ENCODE assay signal across 20 cellular contexts in the genomic region with DNA sequence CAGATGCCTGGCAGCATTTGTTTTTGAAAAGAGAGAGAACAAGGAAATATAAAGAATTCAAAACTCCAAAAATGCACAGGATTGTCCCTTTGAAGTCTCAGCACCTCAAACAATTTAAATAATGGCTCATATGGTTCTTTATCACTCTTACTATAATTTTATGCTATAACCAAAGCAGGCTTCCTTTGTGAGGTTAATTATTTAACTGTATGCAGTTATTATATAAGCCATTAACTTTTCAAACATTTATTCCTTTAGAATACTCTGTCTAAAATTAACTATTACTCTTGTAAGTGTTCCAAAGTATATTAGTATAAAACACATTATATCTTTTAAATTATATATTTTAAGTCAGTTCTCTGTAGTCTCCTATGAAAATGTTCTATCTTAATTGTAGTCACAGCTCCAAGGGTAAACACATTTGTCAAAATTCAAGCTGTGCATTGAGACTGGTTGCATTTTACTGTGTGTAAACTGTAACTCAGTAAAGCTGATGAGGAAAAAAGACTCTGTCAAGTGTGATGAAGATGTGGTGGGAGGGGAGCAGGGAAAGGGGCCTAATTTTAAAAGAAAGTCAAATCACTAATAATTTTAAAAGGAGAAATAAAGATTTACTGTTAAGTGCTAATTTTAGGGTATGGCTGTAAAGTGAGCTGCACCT. TPM values are rescaled to one million over a fixed set of nuclear protein-coding genes. Genes with fewer than 3 reads are reported as not detected.
A peak's percentile ranks its signal among the peaks of the same experiment; 100 is the strongest.
DNase-seq lines count a peak whose midpoint lies in the region; ATAC-seq and TF ChIP-seq lines count a peak whose summit lies in the region.
"Had no signal": no experiment of that assay in that cellular context is flagged by ENCODE, and none has a peak within 500 bp of the region (broad histone marks: within the 10 kb centered on the region; RNA-seq: fewer than 3 reads in every experiment).

No MANE protein-coding gene starts in this region.

- no peak for DNase-seq in CD4-positive, alpha-beta T cell
- DNase-seq in activated naive CD4-positive, alpha-beta T cell treated with anti-CD3 and anti-CD28 coated beads for 36 hours = no peak
- no peak for DNase-seq in stimulated activated naive B cell treated with anti-CD40 and anti-IgM and Interleukin-4, amounts not matched to agents 10 μg/mL and 1 μg/mL and 100 μg/mL, for 72 hours
- DNase-seq in hippocampal formation (lab: John Stamatoyannopoulos, UW) = no peak
- DNase-seq: CD8-positive, alpha-beta memory T cell; GOT3; HFFc6; MV-4-11; NCI-H1436 treated with DMSO at 0.1 percent for 48 hours; NCI-H446; NCI-H748 treated with DMSO at 0.1 percent for 48 hours; Peyer's patch; SHP77 had no signal

- CTCF ChIA-PET in CD4-positive, alpha-beta T cell (lab: Charles Lee) = no interaction called here
- CTCF ChIA-PET in activated naive CD4-positive, alpha-beta T cell treated with anti-CD3 and anti-CD28 coated beads for 36 hours (lab: Charles Lee) = interaction anchor here (0.5 to 0.8 kb wide), 2 partner anchors 13 to 672 kb away, joined by 3 to 4 read pairs; no protein-coding TSS in a partner anchor

- H3K4me1 Mint-ChIP-seq in nephron = no peaks in the 10 kb centered on the region
- no peaks in the 10 kb centered on the region for H3K4me1 Mint-ChIP-seq in CD4-positive, alpha-beta T cell (ENCODE audit: low read depth)
- no peaks in the 10 kb centered on the region for H3K4me1 Mint-ChIP-seq in activated naive CD4-positive, alpha-beta T cell treated with anti-CD3 and anti-CD28 coated beads for 36 hours (ENCODE audit: low read depth)
- H3K4me1 Mint-ChIP-seq in stimulated activated naive B cell treated with anti-CD40 and anti-IgM and Interleukin-4, amounts not matched to agents 10 μg/mL and 1 μg/mL and 100 μg/mL, for 72 hours = no peaks in the 10 kb centered on the region
- H3K4me1 Mint-ChIP-seq: B cell; CD8-positive, alpha-beta memory T cell had no signal

- H3K27me3 ChIP-seq in CD4-positive, alpha-beta T cell (ENCODE audit: control insufficient read depth, insufficient read depth, low read length) = no peaks in the 10 kb centered on the region
- H3K27me3 ChIP-seq: Peyer's patch had no signal

- H3K36me3 Mint-ChIP-seq in nephron (ENCODE audit: low read depth) = peaks cover 3% of the 10 kb centered on the region
- H3K36me3 Mint-ChIP-seq in CD4-positive, alpha-beta T cell (ENCODE audit: low read depth) = no peaks in the 10 kb centered on the region
- no peaks in the 10 kb centered on the region for H3K36me3 Mint-ChIP-seq in activated naive CD4-positive, alpha-beta T cell treated with anti-CD3 and anti-CD28 coated beads for 36 hours (ENCODE audit: low read depth)
- peaks cover 5 to 7% of the 10 kb centered on the region in 2 donors for H3K36me3 Mint-ChIP-seq in stimulated activated naive B cell treated with anti-CD40 and anti-IgM and Interleukin-4, amounts not matched to agents 10 μg/mL and 1 μg/mL and 100 μg/mL, for 72 hours

- intact Hi-C loops in CD4-positive, alpha-beta T cell (cut with DNase I, micrococcal nuclease) = no loop called here
- intact Hi-C loops in activated naive CD4-positive, alpha-beta T cell treated with anti-CD3 and anti-CD28 coated beads for 36 hours (cut with micrococcal nuclease) = no loop called here

- POLR2A ChIA-PET in CD4-positive, alpha-beta T cell (lab: Charles Lee) = no interaction called here

- peak overlapping the region; percentile 64 for H3K27ac ChIP-seq in VCaP
- H3K27ac ChIP-seq in CD4-positive, alpha-beta T cell (ENCODE audit: low read depth, low read length) = no peak overlapping the region
- H3K27ac ChIP-seq: Peyer's patch had no signal

- no peaks in the 10 kb centered on the region for H3K9me3 ChIP-seq in CD4-positive, alpha-beta T cell (ENCODE audit: control insufficient read depth, low read length)
- H3K9me3 ChIP-seq: Peyer's patch had no signal

- no peaks in the 10 kb centered on the region for H3K27me3 Mint-ChIP-seq in nephron (ENCODE audit: low read depth)
- no peaks in the 10 kb centered on the region for H3K27me3 Mint-ChIP-seq in CD4-positive, alpha-beta T cell
- no peaks in the 10 kb centered on the region for H3K27me3 Mint-ChIP-seq in activated naive CD4-positive, alpha-beta T cell treated with anti-CD3 and anti-CD28 coated beads for 36 hours (ENCODE audit: low read depth)
- H3K27me3 Mint-ChIP-seq in stimulated activated naive B cell treated with anti-CD40 and anti-IgM and Interleukin-4, amounts not matched to agents 10 μg/mL and 1 μg/mL and 100 μg/mL, for 72 hours = no peaks in the 10 kb centered on the region
- H3K27me3 Mint-ChIP-seq: B cell had no signal

- ATAC-seq in GM19438 (IDR thresholded peaks at IDR 0.05; ENCODE audit: low read depth, unreplicated experiment) (peak; percentile 69), HG03354 (IDR thresholded peaks at IDR 0.05; ENCODE audit: poor library complexity, severe bottlenecking, unreplicated experiment) (peak; percentile 68)
- no peak for ATAC-seq in CD4-positive, alpha-beta T cell (ENCODE audit: poor library complexity)
- no peak for ATAC-seq in stimulated activated naive B cell treated with anti-CD40 and anti-IgM and Interleukin-4, amounts not matched to agents 10 μg/mL and 1 μg/mL and 100 μg/mL, for 72 hours (replicated peaks)
- ATAC-seq: SK-N-SH treated with all-trans-retinoic acid at 6 μM for 48 hours had no signal

- no peak overlapping the region for H3K4me3 Mint-ChIP-seq in nephron
- H3K4me3 Mint-ChIP-seq in CD4-positive, alpha-beta T cell = no peak overlapping the region
- no peak overlapping the region for H3K4me3 Mint-ChIP-seq in activated naive CD4-positive, alpha-beta T cell treated with anti-CD3 and anti-CD28 coated beads for 36 hours
- no peak overlapping the region for H3K4me3 Mint-ChIP-seq in stimulated activated naive B cell treated with anti-CD40 and anti-IgM and Interleukin-4, amounts not matched to agents 10 μg/mL and 1 μg/mL and 100 μg/mL, for 72 hours
- H3K4me3 Mint-ChIP-seq: B cell; CD8-positive, alpha-beta memory T cell; HFFc6; T-helper 1 cell treated with Interleukin-12 subunit alpha and Interleukin-12 subunit beta and Interleukin-4 antibody, amounts not matched to agents 30 μg/mL and 1 μg/mL, for 36 hours had no signal

- peak overlapping the region; percentile 76 to 94 (median 92) for H3K27ac Mint-ChIP-seq in nephron
- H3K27ac Mint-ChIP-seq in CD4-positive, alpha-beta T cell = no peak overlapping the region
- no peak overlapping the region for H3K27ac Mint-ChIP-seq in activated naive CD4-positive, alpha-beta T cell treated with anti-CD3 and anti-CD28 coated beads for 36 hours
- H3K27ac Mint-ChIP-seq in stimulated activated naive B cell treated with anti-CD40 and anti-IgM and Interleukin-4, amounts not matched to agents 10 μg/mL and 1 μg/mL and 100 μg/mL, for 72 hours = no peak overlapping the region
- H3K27ac Mint-ChIP-seq: B cell; CD8-positive, alpha-beta memory T cell; HFFc6; T-helper 1 cell treated with Interleukin-12 subunit alpha and Interleukin-12 subunit beta and Interleukin-4 antibody, amounts not matched to agents 30 μg/mL and 1 μg/mL, for 36 hours had no signal

- peaks cover 15% of the 10 kb centered on the region for H3K9me3 Mint-ChIP-seq in nephron
- no peaks in the 10 kb centered on the region for H3K9me3 Mint-ChIP-seq in CD4-positive, alpha-beta T cell
- H3K9me3 Mint-ChIP-seq in activated naive CD4-positive, alpha-beta T cell treated with anti-CD3 and anti-CD28 coated beads for 36 hours = no peaks in the 10 kb centered on the region
- peaks cover 2 to 5% of the 10 kb centered on the region in 2 donors for H3K9me3 Mint-ChIP-seq in stimulated activated naive B cell treated with anti-CD40 and anti-IgM and Interleukin-4, amounts not matched to agents 10 μg/mL and 1 μg/mL and 100 μg/mL, for 72 hours

- TF ChIP-seq CTCF in VCaP (conservative IDR thresholded peaks at IDR 0.05) = no peak
- no peak for TF ChIP-seq CTCF in nephron (IDR thresholded peaks at IDR 0.05; ENCODE audit: unreplicated experiment in 3 of 3)
- TF ChIP-seq CTCF in CD4-positive, alpha-beta T cell (IDR thresholded peaks at IDR 0.05) = no peak

RNA-seq across cellular contexts. Expression of a gene that starts 20.0 kb away (rescaled TPM):
- 1 to 10 TPM; 1.0 to 1.1 TPM for total RNA-seq in CD4-positive, alpha-beta T cell
- 10 to 100 TPM; 10.0 to 11.7 TPM for total RNA-seq in activated naive CD4-positive, alpha-beta T cell treated with anti-CD3 and anti-CD28 coated beads for 36 hours

Comparison
In these comparisons a context has a peak if more than half of its experiments do, and no peak if none do; other contexts are left out.
1. ATAC-seq: peak in GM19438 (single experiment) and HG03354 (single experiment); none in CD4-positive, alpha-beta T cell (single experiment) and stimulated activated naive B cell treated with anti-CD40 and anti-IgM and Interleukin-4, amounts not matched to agents 10 μg/mL and 1 μg/mL and 100 μg/mL, for 72 hours (0 of 2).
2. H3K27ac Mint-ChIP-seq: peak in nephron (3 of 3); none in CD4-positive, alpha-beta T cell (single experiment), activated naive CD4-positive, alpha-beta T cell treated with anti-CD3 and anti-CD28 coated beads for 36 hours (single experiment) and stimulated activated naive B cell treated with anti-CD40 and anti-IgM and Interleukin-4, amounts not matched to agents 10 μg/mL and 1 μg/mL and 100 μg/mL, for 72 hours (single experiment).
3. RNA of a gene that starts 20.0 kb away (total RNA-seq): 10.0 to 11.7 TPM in activated naive CD4-positive, alpha-beta T cell treated with anti-CD3 and anti-CD28 coated beads for 36 hours; 1.0 to 1.1 TPM in CD4-positive, alpha-beta T cell; every median in the first group is over 4 times any median in the second.